28 cellular contexts compared by ENCODE assay signal in the genomic region with DNA sequence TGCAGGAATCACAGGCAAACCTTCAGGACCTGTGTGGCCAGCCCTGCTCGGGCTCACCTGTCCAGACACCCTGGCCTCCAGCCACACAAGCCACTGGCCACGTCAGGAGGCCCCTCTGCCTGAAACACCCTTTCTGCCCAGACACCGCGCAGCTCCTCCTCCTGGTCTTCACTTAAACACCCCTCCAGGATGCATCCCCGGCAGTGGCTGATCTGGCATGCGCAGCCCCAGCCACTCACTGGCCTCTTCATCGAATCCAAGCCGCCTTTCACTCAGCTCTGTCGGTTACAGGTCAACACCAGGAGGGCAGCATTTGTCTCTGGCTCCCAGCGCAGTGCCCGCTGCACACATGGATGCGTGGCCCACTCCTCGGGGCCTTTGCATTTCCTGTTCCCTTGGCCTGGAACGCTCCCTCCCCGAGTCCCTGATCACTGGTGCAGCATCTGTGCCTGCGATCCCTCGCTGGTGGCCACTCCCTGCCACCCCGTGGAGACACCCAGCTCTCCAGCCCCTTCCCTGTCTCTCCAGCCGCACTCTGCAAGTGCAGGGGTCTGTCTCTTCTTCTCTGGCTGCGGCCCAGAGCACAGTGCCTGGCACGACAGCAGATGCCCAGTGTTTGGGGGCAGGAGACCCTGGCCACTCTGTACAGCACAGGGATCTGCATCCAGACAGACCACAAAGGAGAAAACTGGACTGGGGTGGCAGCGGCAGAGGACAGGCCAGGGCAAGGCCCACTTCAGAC.
"Had no signal": no experiment of that assay in that cellular context is flagged by ENCODE, and none has a peak within 500 bp of the region (broad histone marks: within the 10 kb centered on the region; RNA-seq: fewer than 3 reads in every experiment).

No MANE protein-coding gene starts in this region.

- H3K9me3 Mint-ChIP-seq: activated CD4-positive, alpha-beta memory T cell treated with anti-CD3 and anti-CD28 coated beads, Interleukin-2, amount 10 ng/mL, durations not matched to agents 7 days and 5 days; activated CD4-positive, alpha-beta T cell treated with anti-CD3 and anti-CD28 coated beads, Interleukin-2, amount 10 ng/mL, durations not matched to agents 7 days and 5 days; activated T-cell treated with anti-CD3 and anti-CD28 coated beads, Interleukin-2, amount 50 U/mL, for 24 hours; immature natural killer cell; mesothelial cell of epicardium; naive B cell; nephron progenitor cell had no signal

- H3K4me1 Mint-ChIP-seq: activated CD4-positive, alpha-beta T cell treated with anti-CD3 and anti-CD28 coated beads, Interleukin-2, amount 10 ng/mL, durations not matched to agents 7 days and 5 days; immature natural killer cell; mesothelial cell of epicardium; nephron progenitor cell had no signal

- H3K27ac Mint-ChIP-seq: activated CD4-positive, alpha-beta memory T cell treated with anti-CD3 and anti-CD28 coated beads, Interleukin-2, amount 10 ng/mL, durations not matched to agents 7 days and 5 days; activated CD4-positive, alpha-beta T cell treated with anti-CD3 and anti-CD28 coated beads, Interleukin-2, amount 10 ng/mL, durations not matched to agents 7 days and 5 days; activated T-cell treated with anti-CD3 and anti-CD28 coated beads, Interleukin-2, amount 50 U/mL, for 24 hours; immature natural killer cell; mesothelial cell of epicardium; nephron progenitor cell had no signal

- H3K27me3 ChIP-seq: colonic mucosa, dorsolateral prefrontal cortex, heart left ventricle, transverse colon had no signal

- DNase-seq: activated CD4-positive, alpha-beta memory T cell treated with anti-CD3 and anti-CD28 coated beads, Interleukin-2, amount 10 ng/mL, durations not matched to agents 7 days and 5 days; activated CD4-positive, alpha-beta T cell treated with anti-CD3 and anti-CD28 coated beads, Interleukin-2, amount 10 ng/mL, durations not matched to agents 7 days and 5 days; activated CD4-positive, CD25-positive, alpha-beta regulatory T cell treated with anti-CD3 and anti-CD28 coated beads, Interleukin-2, amount 50 U/mL, for 72 hours; activated CD8-positive, alpha-beta memory T cell treated with anti-CD3 and anti-CD28 coated beads, Interleukin-2, amount 50 U/mL, for 48 hours; activated gamma-delta T cell treated with Interleukin-2 at 50 U/mL for 16 hours; activated naive CD4-positive, alpha-beta T cell treated with anti-CD3 and anti-CD28 coated beads, Interleukin-2, amount 50 U/mL, for 16 hours; activated T-cell treated with anti-CD3 and anti-CD28 coated beads, Interleukin-2, amount 50 U/mL, for 24 hours; colonic mucosa; foreskin fibroblast; hypothalamus; immature natural killer cell; mammary epithelial cell; naive B cell; nephron progenitor cell; nucleus accumbens; psoas muscle; stimulated activated CD4-positive, alpha-beta T cell treated with anti-CD3 and anti-CD28 coated beads, Interleukin-15, amount 100 ng/mL, for 24 hours; stimulated activated CD4-positive, alpha-beta T cell treated with anti-CD3 and anti-CD28 coated beads, Interleukin-2, amount 100 ng/mL, for 24 hours; stimulated activated naive CD4-positive, alpha-beta T cell; T1000; transverse colon; WERI-Rb-1 had no signal

- H3K4me3 Mint-ChIP-seq: activated CD4-positive, alpha-beta memory T cell treated with anti-CD3 and anti-CD28 coated beads, Interleukin-2, amount 10 ng/mL, durations not matched to agents 7 days and 5 days; activated CD4-positive, alpha-beta T cell treated with anti-CD3 and anti-CD28 coated beads, Interleukin-2, amount 10 ng/mL, durations not matched to agents 7 days and 5 days; activated T-cell treated with anti-CD3 and anti-CD28 coated beads, Interleukin-2, amount 50 U/mL, for 24 hours; immature natural killer cell; mesothelial cell of epicardium; naive B cell; nephron progenitor cell had no signal

- ATAC-seq: esophagus mucosa, heart left ventricle had no signal

- H3K4me3 ChIP-seq: colonic mucosa, dorsolateral prefrontal cortex, heart left ventricle, psoas muscle, smooth muscle cell, transverse colon had no signal

- H3K4me1 ChIP-seq: colonic mucosa, parathyroid adenoma, psoas muscle, transverse colon had no signal

- H3K27ac ChIP-seq: colonic mucosa, dorsolateral prefrontal cortex, heart left ventricle, parathyroid adenoma, psoas muscle, transverse colon, WERI-Rb-1 had no signal

- H3K9me3 ChIP-seq: colonic mucosa, heart left ventricle, psoas muscle, transverse colon had no signal

- H3K27me3 Mint-ChIP-seq: activated CD4-positive, alpha-beta memory T cell treated with anti-CD3 and anti-CD28 coated beads, Interleukin-2, amount 10 ng/mL, durations not matched to agents 7 days and 5 days; activated CD4-positive, alpha-beta T cell treated with anti-CD3 and anti-CD28 coated beads, Interleukin-2, amount 10 ng/mL, durations not matched to agents 7 days and 5 days; activated T-cell treated with anti-CD3 and anti-CD28 coated beads, Interleukin-2, amount 50 U/mL, for 24 hours; naive B cell had no signal
